In genomic region chr14:100108042-100108825, GRCh38 we compare ENCODE assay signal across 8 cellular contexts. TPM values are rescaled to one million over a fixed set of nuclear protein-coding genes. Genes with fewer than 3 reads are reported as not detected.
DNase-seq lines count a peak whose midpoint lies in the region; ATAC-seq and TF ChIP-seq lines count a peak whose summit lies in the region.

No MANE protein-coding gene starts in this region.

- peak; percentile 76 for TF ChIP-seq RAD21 in HCT116 (IDR thresholded peaks at IDR 0.05; ENCODE audit: low read depth)

- peak; percentile 86 to 94 (median 88) for TF ChIP-seq CTCF in HCT116 (IDR thresholded peaks at IDR 0.05 in 2 of 3, conservative IDR thresholded peaks at IDR 0.05 in 1 of 3; ENCODE audit: borderline replicate concordance in 1 of 3, insufficient read depth in 1 of 3, low read depth in 2 of 3, low read length in 2 of 3)
- TF ChIP-seq CTCF in NB4 (IDR thresholded peaks at IDR 0.05; ENCODE audit: low read depth, low read length), result peak; percentile 79
- peak; percentile 80 to 93 for TF ChIP-seq CTCF in right atrium auricular region (IDR thresholded peaks at IDR 0.05)
- peak; percentile 79 to 91 (median 84) for TF ChIP-seq CTCF in sigmoid colon (IDR thresholded peaks at IDR 0.05)

- no peak overlapping the region for H3K4me2 ChIP-seq in HCT116 (ENCODE audit: low read length)

- no peaks in the 10 kb centered on the region for H4K20me1 ChIP-seq in HCT116 (ENCODE audit: insufficient read depth)

- peak overlapping the region; percentile 27 for H3K4me3 Mint-ChIP-seq in T-helper 1 cell treated with Interleukin-12 subunit alpha and Interleukin-12 subunit beta and Interleukin-4 antibody, amounts not matched to agents 30 μg/mL and 1 μg/mL, for 36 hours

- peaks cover 69% of the 10 kb centered on the region for H3K36me3 Mint-ChIP-seq in T-helper 1 cell treated with Interleukin-12 subunit alpha and Interleukin-12 subunit beta and Interleukin-4 antibody, amounts not matched to agents 30 μg/mL and 1 μg/mL, for 36 hours (ENCODE audit: low read depth)

- peaks cover 72% of the 10 kb centered on the region for H3K4me1 Mint-ChIP-seq in T-helper 1 cell treated with Interleukin-12 subunit alpha and Interleukin-12 subunit beta and Interleukin-4 antibody, amounts not matched to agents 30 μg/mL and 1 μg/mL, for 36 hours (ENCODE audit: low read depth)

- ATAC-seq in HCT116 (peak; percentile 98), GM18870 (IDR thresholded peaks at IDR 0.05; ENCODE audit: unreplicated experiment) (no peak)

- H2AFZ ChIP-seq in HCT116 (ENCODE audit: low read depth, low read length, poor library complexity, severe bottlenecking), result no peak overlapping the region

- no peaks in the 10 kb centered on the region for H3K9me3 Mint-ChIP-seq in T-helper 1 cell treated with Interleukin-12 subunit alpha and Interleukin-12 subunit beta and Interleukin-4 antibody, amounts not matched to agents 30 μg/mL and 1 μg/mL, for 36 hours

- POLR2A ChIA-PET in HCT116 (lab: Charles Lee), result no interaction called here

- no peak for TF ChIP-seq EP300 in sigmoid colon (IDR thresholded peaks at IDR 0.05)

- H3K4me1 ChIP-seq in HCT116 (ENCODE audit: control insufficient read depth in 1 of 2, insufficient read depth in 2 of 2, low read length in 2 of 2), result peaks cover 0 to 13% of the 10 kb centered on the region in 2 experiments; a peak in 1 of 4 replicates
- H3K4me1 ChIP-seq in adipocyte (ENCODE audit: control insufficient read depth, insufficient read depth, low read length), result peaks cover 48% of the 10 kb centered on the region
- peaks cover 0 to 62% of the 10 kb centered on the region in 2 donors for H3K4me1 ChIP-seq in right atrium auricular region
- peaks cover 0 to 67% (median 52%) of the 10 kb centered on the region in 4 donors for H3K4me1 ChIP-seq in sigmoid colon

- H3K27ac ChIP-seq in HCT116 (ENCODE audit: low read depth, low read length), result no peak overlapping the region
- H3K27ac ChIP-seq in right atrium auricular region, result peak overlapping the region; percentile 2 to 34
- no peak overlapping the region for H3K27ac ChIP-seq in sigmoid colon

- intact Hi-C loops in HCT116 (cut with micrococcal nuclease) (loop anchor here (1.0 to 2.0 kb wide), 3 partner anchors 51 to 126 kb away; no protein-coding TSS in a partner anchor), sigmoid colon (cut with DNase I) (loop anchor here (1.0 to 5.0 kb wide), 3 partner anchors 51 to 126 kb away; no protein-coding TSS in a partner anchor)

- no peaks in the 10 kb centered on the region for H3K79me2 ChIP-seq in HCT116 (ENCODE audit: insufficient read depth, low read length)

- H3K9ac ChIP-seq in HCT116 (ENCODE audit: low read length) (no peak overlapping the region), adipocyte (ENCODE audit: low read length) (peak overlapping the region; percentile 66)

- no peaks in the 10 kb centered on the region for H3K9me3 ChIP-seq in HCT116 (ENCODE audit: control insufficient read depth in 1 of 2, insufficient read depth in 1 of 2, low read depth in 1 of 2, low read length in 2 of 2)
- no peaks in the 10 kb centered on the region for H3K9me3 ChIP-seq in adipocyte (ENCODE audit: control insufficient read depth, low read length)
- no peaks in the 10 kb centered on the region for H3K9me3 ChIP-seq in right atrium auricular region
- H3K9me3 ChIP-seq in sigmoid colon, result no peaks in the 10 kb centered on the region

- RAD21 ChIA-PET in HCT116 (lab: Charles Lee; ENCODE audit: low non-redundant PET in 1 of 2, low total read pairs in 2 of 2, uncharacterized antibody in 2 of 2, unreplicated experiment in 2 of 2), result interaction anchor here in 1 of 2 experiments (1.0 kb wide), 1 partner anchor 85 kb away, joined by 3 read pairs; no protein-coding TSS in a partner anchor

- peak; percentile 63 for DNase-seq in GDM1 (lab: John Stamatoyannopoulos, UW)
- DNase-seq in HCT116 (ENCODE audit: low read depth, low spot score), result peak; percentile 48
- DNase-seq in NB4 (ENCODE audit: low read depth), result peak; percentile 80
- peak; percentile 90 for DNase-seq in adipocyte (ENCODE audit: low read depth)
- DNase-seq in right atrium auricular region (ENCODE audit: low spot score), result peak; percentile 80
- peak; percentile 88 for DNase-seq in sigmoid colon

- H3K9me2 ChIP-seq in HCT116 (ENCODE audit: insufficient read depth), result no peaks in the 10 kb centered on the region

- no peaks in the 10 kb centered on the region for H3K27me3 ChIP-seq in HCT116 (ENCODE audit: insufficient read depth, low read length)
- no peaks in the 10 kb centered on the region for H3K27me3 ChIP-seq in adipocyte (replicated peaks; ENCODE audit: control insufficient read depth, insufficient read depth, low read length)
- no peaks in the 10 kb centered on the region for H3K27me3 ChIP-seq in right atrium auricular region
- no peaks in the 10 kb centered on the region for H3K27me3 ChIP-seq in sigmoid colon

- H3K27ac Mint-ChIP-seq in T-helper 1 cell treated with Interleukin-12 subunit alpha and Interleukin-12 subunit beta and Interleukin-4 antibody, amounts not matched to agents 30 μg/mL and 1 μg/mL, for 36 hours, result peak overlapping the region; percentile 78

- no peaks in the 10 kb centered on the region for H3K36me3 ChIP-seq in HCT116 (ENCODE audit: control insufficient read depth in 1 of 2, insufficient read depth in 2 of 2, low read length in 2 of 2)
- no peaks in the 10 kb centered on the region for H3K36me3 ChIP-seq in adipocyte (ENCODE audit: control insufficient read depth, insufficient read depth, low read length, severe bottlenecking)
- no peaks in the 10 kb centered on the region for H3K36me3 ChIP-seq in right atrium auricular region
- no peaks in the 10 kb centered on the region for H3K36me3 ChIP-seq in sigmoid colon

- WGBS in sigmoid colon, 2 donors, result 30 to 37% methylated on average over 13 of the region's 13 CpGs

- TF ChIP-seq POLR2A in HCT116 (IDR thresholded peaks at IDR 0.05; ENCODE audit: borderline replicate concordance, extremely low read depth, insufficient read depth, insufficient read length) (no peak), NB4 (IDR thresholded peaks at IDR 0.05; ENCODE audit: extremely low read depth, insufficient read length) (no peak), sigmoid colon (IDR thresholded peaks at IDR 0.05) (no peak)

- BruUV-seq in HCT116 (replicated peaks; lab: Mats Ljungman, UMichigan), result no TSS peak

- CTCF ChIA-PET in HCT116 (lab: Charles Lee), result interaction anchor here (0.6 to 2.2 kb wide), 18 partner anchors 9 to 209 kb away, joined by 3 to 27 read pairs (median 4); no protein-coding TSS in a partner anchor

- no peak overlapping the region for H3K4me3 ChIP-seq in HCT116 (replicated peaks in 1 of 2; ENCODE audit: low read depth in 1 of 2, low read length in 2 of 2)
- no peak overlapping the region for H3K4me3 ChIP-seq in NB4 (ENCODE audit: low read depth, low read length)
- no peak overlapping the region for H3K4me3 ChIP-seq in adipocyte (ENCODE audit: low read length)
- no peak overlapping the region for H3K4me3 ChIP-seq in right atrium auricular region
- H3K4me3 ChIP-seq in sigmoid colon, result no peak overlapping the region

- H3K27me3 Mint-ChIP-seq in T-helper 1 cell treated with Interleukin-12 subunit alpha and Interleukin-12 subunit beta and Interleukin-4 antibody, amounts not matched to agents 30 μg/mL and 1 μg/mL, for 36 hours (ENCODE audit: low read depth), result no peaks in the 10 kb centered on the region

TF ChIP-seq in HCT116, 20 proteins besides CTCF, POLR2A, EP300 and RAD21:
- TF ChIP-seq YY1 (IDR thresholded peaks at IDR 0.05; ENCODE audit: extremely low read depth, insufficient replicate concordance, low read depth, low read length) (no peak), MAX (IDR thresholded peaks at IDR 0.05) (peak; percentile 82)

RNA-seq across cellular contexts. Expression of gene EVL, which starts 43.0 kb away (rescaled TPM):
- total RNA-seq in HCT116 (2021; ENCODE audit: unreplicated experiment), result 19.9 TPM
- polyA plus RNA-seq in HCT116 (2012), result 15.6 and 18.8 TPM in 2 replicates
- 10 to 100 TPM; 41.5 to 42.0 TPM for total RNA-seq in right atrium auricular region
- total RNA-seq in sigmoid colon, result 10 to 100 TPM; 26.4 to 56.2 (median 38.5) TPM
- 100 to 1,000 TPM in 1 of 3 donors, 1 to 10 TPM in 2; 6.5 to 100 (median 8.4) TPM for polyA plus RNA-seq in sigmoid colon

RNA-seq across cellular contexts. Expression of gene DEGS2, which starts 51.2 kb away (rescaled TPM):
- 1.8 TPM for total RNA-seq in HCT116 (2021; ENCODE audit: unreplicated experiment)
- 2.3 and 4.6 TPM in 2 replicates for polyA plus RNA-seq in HCT116 (2012)
- not detected for total RNA-seq in right atrium auricular region
- under 1 TPM; under 0.01 to 0.54 (median 0.39) TPM for total RNA-seq in sigmoid colon
- 10 to 100 TPM in 1 of 3 donors, 1 to 10 TPM in 2; 2.4 to 11.9 (median 2.8) TPM for polyA plus RNA-seq in sigmoid colon

Comparison
In these comparisons a context has a peak if more than half of its experiments do, and no peak if none do; other contexts are left out.
1. H3K27ac ChIP-seq: peak in right atrium auricular region (2 of 2); none in HCT116 (single experiment) and sigmoid colon (0 of 4).
2. Peak in every context shown above with its lines, with median percentiles within 50 percentile points of each other: DNase-seq and CTCF ChIP-seq.